1 cellular context compared by ENCODE assay signal in the genomic region with DNA sequence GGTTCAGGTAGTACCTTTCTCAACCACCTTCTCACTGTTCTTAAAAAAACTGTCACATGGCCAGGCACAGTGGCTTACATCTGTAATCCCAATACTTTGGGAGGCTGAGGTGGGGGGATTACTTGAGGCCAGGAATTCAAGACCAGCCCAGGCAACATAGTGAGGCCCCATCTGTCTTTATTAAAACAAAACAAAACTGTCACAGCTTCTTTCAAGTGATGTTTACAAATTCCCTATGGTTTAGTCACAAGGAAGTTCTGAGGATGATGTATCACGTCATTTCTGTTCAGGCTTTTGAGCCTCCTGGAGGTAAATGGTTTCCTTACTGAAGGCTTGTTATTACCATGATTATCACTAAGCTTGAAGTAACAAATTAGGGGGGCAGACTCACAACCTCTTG.
TF ChIP-seq lines count a peak whose summit lies in the region.

No MANE protein-coding gene starts in this region.

TF ChIP-seq in endothelial cell of umbilical vein, 7 proteins besides CTCF, POLR2A, EP300 and RAD21 (continued from another document):
- TF ChIP-seq, protein P1, sequence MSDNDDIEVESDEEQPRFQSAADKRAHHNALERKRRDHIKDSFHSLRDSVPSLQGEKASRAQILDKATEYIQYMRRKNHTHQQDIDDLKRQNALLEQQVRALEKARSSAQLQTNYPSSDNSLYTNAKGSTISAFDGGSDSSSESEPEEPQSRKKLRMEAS (IDR thresholded peaks at IDR 0.05; ENCODE audit: insufficient read depth, insufficient read length), result no peak
- no peak for TF ChIP-seq EZH2 (IDR thresholded peaks at IDR 0.05; ENCODE audit: borderline replicate concordance, low read depth, low read length, severe bottlenecking)
